In genomic region chr12:4119157-4119761, GRCh38 we compare ENCODE assay signal across 9 cellular contexts.
DNase-seq lines count a peak whose midpoint lies in the region; ATAC-seq, FAIRE-seq and TF ChIP-seq lines count a peak whose summit lies in the region.
"Had no signal": no experiment of that assay in that cellular context is flagged by ENCODE, and none has a peak within 500 bp of the region (broad histone marks: within the 10 kb centered on the region; RNA-seq: fewer than 3 reads in every experiment).

No MANE protein-coding gene starts in this region.

- DNase-seq in HepG2 (ENCODE audit: low spot score) (no peak), right lobe of liver (no peak), NCI-H226 (no peak), upper lobe of left lung (no peak), frontal cortex (ENCODE audit: low spot score in 2 of 2) (no peak), HCEC 1CT (no peak)
- peak; percentile 58 for DNase-seq in activated naive CD4-positive, alpha-beta T cell treated with anti-CD3 and anti-CD28 coated beads, Interleukin-2, amount 50 U/mL, for 16 hours
- DNase-seq: AML-193 had no signal

- H3K4me3 ChIP-seq in HepG2 (replicated peaks in 1 of 3; ENCODE audit: insufficient read depth in 1 of 3, low read depth in 2 of 3, low read length in 3 of 3) (no peak overlapping the region), right lobe of liver (no peak overlapping the region), upper lobe of left lung (no peak overlapping the region)

- POLR2A ChIA-PET in HepG2 (lab: Yijun Ruan, JAX): no interaction called here

- H2AFZ ChIP-seq in HepG2 (ENCODE audit: low read length): no peak overlapping the region

- no peak overlapping the region for H3K4me2 ChIP-seq in HepG2 (ENCODE audit: low read depth, low read length)

- no peaks in the 10 kb centered on the region for H3K4me1 ChIP-seq in HepG2 (ENCODE audit: insufficient read depth, low read length)
- no peaks in the 10 kb centered on the region for H3K4me1 ChIP-seq in right lobe of liver
- H3K4me1 ChIP-seq in upper lobe of left lung: peaks cover 0 to 23% (median 12%) of the 10 kb centered on the region in 4 donors

- H3K27ac ChIP-seq in HepG2 (ENCODE audit: extremely low read length, insufficient read depth, low read length): no peak overlapping the region
- no peak overlapping the region for H3K27ac ChIP-seq in right lobe of liver
- no peak overlapping the region for H3K27ac ChIP-seq in upper lobe of left lung

- CTCF ChIA-PET in HepG2 (lab: Yijun Ruan, JAX; ENCODE audit: low intra/inter-chr PET ratio, low total read pairs): no interaction called here

- H3K27me3 ChIP-seq in HepG2 (ENCODE audit: control insufficient read depth in 1 of 2, insufficient read depth in 2 of 2, low read length in 2 of 2) (peaks cover 1 to 4% of the 10 kb centered on the region in 2 experiments; a peak in 2 of 5 replicates), right lobe of liver (no peaks in the 10 kb centered on the region), upper lobe of left lung (no peaks in the 10 kb centered on the region)

- TF ChIP-seq RAD21 in HepG2 (CRISPR knock-in tag; IDR thresholded peaks at IDR 0.05): no peak

- no peak for TF ChIP-seq CTCF in HepG2 (CRISPR knock-in tag; IDR thresholded peaks at IDR 0.05)
- no peak for TF ChIP-seq CTCF in right lobe of liver (IDR thresholded peaks at IDR 0.05)
- TF ChIP-seq CTCF in upper lobe of left lung (IDR thresholded peaks at IDR 0.05): no peak

- TF ChIP-seq POLR2A in HepG2 (IDR thresholded peaks at IDR 0.05; ENCODE audit: insufficient read depth in 1 of 2, low read depth in 2 of 2, low read length in 2 of 2) (no peak), right lobe of liver (IDR thresholded peaks at IDR 0.05) (no peak), upper lobe of left lung (IDR thresholded peaks at IDR 0.05) (no peak)

- no peak for ATAC-seq in HepG2
- no peak for ATAC-seq in right lobe of liver
- ATAC-seq in HG03108 (IDR thresholded peaks at IDR 0.05; ENCODE audit: unreplicated experiment): peak; percentile 69
- no peak for ATAC-seq in upper lobe of left lung (ENCODE audit: low FRiP score in 2 of 2)

- H3K9me3 ChIP-seq in HepG2 (ENCODE audit: low read length): no peaks in the 10 kb centered on the region
- H3K9me3 ChIP-seq in right lobe of liver: no peaks in the 10 kb centered on the region
- H3K9me3 ChIP-seq in upper lobe of left lung: no peaks in the 10 kb centered on the region

- no peaks in the 10 kb centered on the region for H3K79me2 ChIP-seq in HepG2 (ENCODE audit: insufficient read depth, low read length)

- 64% methylated on average over 7 of the region's 7 CpGs for WGBS in HepG2 (ENCODE audit: low lambda C conversion rate)
- 61% methylated on average over 7 of the region's 7 CpGs for WGBS in right lobe of liver (ENCODE audit: insufficient coverage, low coverage, low lambda C conversion rate, missing lambda C conversion rate)
- WGBS in upper lobe of left lung, 2 donors: 70 to 88% methylated on average over 7 of the region's 7 CpGs

- no TSS peak for BruUV-seq in HepG2 (replicated peaks; lab: Mats Ljungman, UMichigan)

- FAIRE-seq in HepG2 (lab: Jason Lieb, UNC): no peak
- FAIRE-seq in frontal cortex (lab: Jason Lieb, UNC): no peak

- in situ Hi-C loops in HepG2 (cut with HindIII; ENCODE audit: extremely low pct_ligation_motif_present, low pct_unique_long_range_greater_than_20kb): no loop called here

- intact Hi-C loops in HepG2 (cut with micrococcal nuclease; ENCODE audit: unreplicated experiment) (no loop called here), right lobe of liver (cut with DNase I) (loop anchor here in 1 of 2 donors (10.0 kb wide), 1 partner anchor 156 kb away; the partner anchor contains the start of gene CCND2)

- no peak overlapping the region for H3K9ac ChIP-seq in HepG2 (ENCODE audit: insufficient read depth, low read depth, low read length)

- H3K36me3 ChIP-seq in HepG2 (replicated peaks in 1 of 2; ENCODE audit: control insufficient read depth in 1 of 2, insufficient read depth in 2 of 2, low read length in 2 of 2) (no peaks in the 10 kb centered on the region), right lobe of liver (no peaks in the 10 kb centered on the region), upper lobe of left lung (no peaks in the 10 kb centered on the region)

- TF ChIP-seq EP300 in HepG2 (IDR thresholded peaks at IDR 0.05; ENCODE audit: low read depth in 2 of 2, low read length in 2 of 2) (no peak), HepG2 (CRISPR knock-in tag; IDR thresholded peaks at IDR 0.05; ENCODE audit: borderline replicate concordance) (no peak), upper lobe of left lung (IDR thresholded peaks at IDR 0.05) (no peak)

- no peaks in the 10 kb centered on the region for H4K20me1 ChIP-seq in HepG2 (ENCODE audit: insufficient read depth, low read length)

TF ChIP-seq in HepG2, 621 proteins besides CTCF, POLR2A, EP300 and RAD21:
- TF ChIP-seq MAFK (conservative IDR thresholded peaks at IDR 0.05 in 1 of 2, IDR thresholded peaks at IDR 0.05 in 1 of 2; ENCODE audit: low read length in 2 of 2): peak; percentile 34 to 57; a peak in 3 of 4 replicates
- TF ChIP-seq ZNF3 (CRISPR knock-in tag; IDR thresholded peaks at IDR 0.05): no peak
- TF ChIP-seq MAFF (IDR thresholded peaks at IDR 0.05; ENCODE audit: low read depth, low read length): peak; percentile 45
TF ChIP-seq in HepG2: peak in this region for 2.
